13 cellular contexts compared by ENCODE assay signal in genomic region chr6:402901-403658, GRCh38. TPM values are rescaled to one million over a fixed set of nuclear protein-coding genes. Genes with fewer than 3 reads are reported as not detected.
DNase-seq lines count a peak whose midpoint lies in the region; ATAC-seq and TF ChIP-seq lines count a peak whose summit lies in the region.
"Had no signal": no experiment of that assay in that cellular context is flagged by ENCODE, and none has a peak within 500 bp of the region (broad histone marks: within the 10 kb centered on the region; RNA-seq: fewer than 3 reads in every experiment).

No MANE protein-coding gene starts in this region.

- no peaks in the 10 kb centered on the region for H3K27me3 Mint-ChIP-seq in activated naive CD8-positive, alpha-beta T cell treated with anti-CD3 and anti-CD28 coated beads, Interleukin-2, amount 50 U/mL, for 24 hours

- peaks cover 98% of the 10 kb centered on the region for H3K36me3 Mint-ChIP-seq in activated naive CD8-positive, alpha-beta T cell treated with anti-CD3 and anti-CD28 coated beads, Interleukin-2, amount 50 U/mL, for 24 hours (ENCODE audit: low read depth)
- peaks cover 100% of the 10 kb centered on the region for H3K36me3 Mint-ChIP-seq in stimulated activated effector memory CD8-positive, alpha-beta T cell treated with anti-CD3 and anti-CD28 coated beads, Interleukin-12 subunit alpha, Interleukin-12 subunit beta, amount 100 ng/mL, for 72 hours

- ATAC-seq in activated naive CD8-positive, alpha-beta T cell treated with anti-CD3 and anti-CD28 coated beads, Interleukin-2, amount 50 U/mL, for 24 hours: peak; percentile 65
- peak; percentile 87 for ATAC-seq in stimulated activated effector memory CD8-positive, alpha-beta T cell treated with anti-CD3 and anti-CD28 coated beads, Interleukin-12 subunit alpha, Interleukin-12 subunit beta, amount 100 ng/mL, for 72 hours
- no peak for ATAC-seq in esophagus mucosa
- ATAC-seq: pancreas had no signal

- H3K27ac ChIP-seq in coronary artery: no peak overlapping the region
- H3K27ac ChIP-seq: 22Rv1, pancreas had no signal

- DNase-seq in activated T-cell treated with anti-CD3 and anti-CD28 coated beads for 24 hours (ENCODE audit: low read depth): peak; percentile 65
- DNase-seq in activated T-cell treated with anti-CD3 and anti-CD28 coated beads, Interleukin-2, amount 50 U/mL, for 1 hour: no peak
- DNase-seq in activated CD4-positive, alpha-beta T cell treated with anti-CD3 and anti-CD28 coated beads, Interleukin-2, amount 50 U/mL, for 48 hours: peak; percentile 74 to 80
- DNase-seq in activated naive CD8-positive, alpha-beta T cell treated with anti-CD3 and anti-CD28 coated beads, Interleukin-2, amount 50 U/mL, for 24 hours: peak; percentile 66
- DNase-seq in stimulated activated effector memory CD8-positive, alpha-beta T cell treated with anti-CD3 and anti-CD28 coated beads, Interleukin-12 subunit alpha, Interleukin-12 subunit beta, amount 100 ng/mL, for 72 hours (ENCODE audit: low spot score in 2 of 2): peak in 1 of 2 donors; percentile 70
- DNase-seq in NCI-H1417 (lab: John Stamatoyannopoulos, UW): no peak
- no peak for DNase-seq in coronary artery (ENCODE audit: low spot score)
- DNase-seq: pancreas, trophoblast cell had no signal

- H3K4me3 ChIP-seq in coronary artery: no peak overlapping the region
- H3K4me3 ChIP-seq: lung, pancreas had no signal

- TF ChIP-seq CTCF in coronary artery (IDR thresholded peaks at IDR 0.05): no peak

- H3K9me3 Mint-ChIP-seq in activated naive CD8-positive, alpha-beta T cell treated with anti-CD3 and anti-CD28 coated beads, Interleukin-2, amount 50 U/mL, for 24 hours: no peaks in the 10 kb centered on the region
- no peaks in the 10 kb centered on the region for H3K9me3 Mint-ChIP-seq in stimulated activated effector memory CD8-positive, alpha-beta T cell treated with anti-CD3 and anti-CD28 coated beads, Interleukin-12 subunit alpha, Interleukin-12 subunit beta, amount 100 ng/mL, for 72 hours

- peaks cover 96% of the 10 kb centered on the region for H3K4me1 Mint-ChIP-seq in activated naive CD8-positive, alpha-beta T cell treated with anti-CD3 and anti-CD28 coated beads, Interleukin-2, amount 50 U/mL, for 24 hours
- peaks cover 74% of the 10 kb centered on the region for H3K4me1 Mint-ChIP-seq in stimulated activated effector memory CD8-positive, alpha-beta T cell treated with anti-CD3 and anti-CD28 coated beads, Interleukin-12 subunit alpha, Interleukin-12 subunit beta, amount 100 ng/mL, for 72 hours

- peak overlapping the region; percentile 74 for H3K4me3 Mint-ChIP-seq in activated naive CD8-positive, alpha-beta T cell treated with anti-CD3 and anti-CD28 coated beads, Interleukin-2, amount 50 U/mL, for 24 hours
- peak overlapping the region; percentile 96 for H3K4me3 Mint-ChIP-seq in stimulated activated effector memory CD8-positive, alpha-beta T cell treated with anti-CD3 and anti-CD28 coated beads, Interleukin-12 subunit alpha, Interleukin-12 subunit beta, amount 100 ng/mL, for 72 hours

- peak overlapping the region; percentile 94 for H3K27ac Mint-ChIP-seq in activated naive CD8-positive, alpha-beta T cell treated with anti-CD3 and anti-CD28 coated beads, Interleukin-2, amount 50 U/mL, for 24 hours
- H3K27ac Mint-ChIP-seq in stimulated activated effector memory CD8-positive, alpha-beta T cell treated with anti-CD3 and anti-CD28 coated beads, Interleukin-12 subunit alpha, Interleukin-12 subunit beta, amount 100 ng/mL, for 72 hours: peak overlapping the region; percentile 90

RNA-seq across cellular contexts. Expression of gene IRF4, which starts 11.5 kb away (rescaled TPM):
- total RNA-seq in esophagus mucosa: 1.1 TPM
- total RNA-seq: LHCN-M2 had no signal

Comparison
In these comparisons a context has a peak if more than half of its experiments do, and no peak if none do; other contexts are left out.
1. DNase-seq: peak in activated T-cell treated with anti-CD3 and anti-CD28 coated beads for 24 hours (single experiment), activated CD4-positive, alpha-beta T cell treated with anti-CD3 and anti-CD28 coated beads, Interleukin-2, amount 50 U/mL, for 48 hours (2 of 2) and activated naive CD8-positive, alpha-beta T cell treated with anti-CD3 and anti-CD28 coated beads, Interleukin-2, amount 50 U/mL, for 24 hours (single experiment); none in activated T-cell treated with anti-CD3 and anti-CD28 coated beads, Interleukin-2, amount 50 U/mL, for 1 hour (single experiment), NCI-H1417 (0 of 3) and coronary artery (single experiment).